ENCODE assay signal across 22 cellular contexts in genomic region chr7:90648834-90649233, GRCh38.
"Had no signal": no experiment of that assay in that cellular context is flagged by ENCODE, and none has a peak within 500 bp of the region (broad histone marks: within the 10 kb centered on the region; RNA-seq: fewer than 3 reads in every experiment).

No MANE protein-coding gene starts in this region.

- ATAC-seq: effector memory CD8-positive, alpha-beta T cell; left ventricle myocardium superior; lower lobe of right lung; natural killer cell treated with Interleukin-12 subunit alpha and Interleukin-12 subunit beta and Interleukin-15 and Interleukin-18, amount 100 ng/mL, for 72 hours; stimulated activated memory B cell treated with anti-CD40 and anti-IgM and Interleukin-4, amounts not matched to agents 10 μg/mL and 1 μg/mL and 100 μg/mL, for 72 hours; stimulated activated naive CD8-positive, alpha-beta T cell treated with anti-CD3 and anti-CD28 coated beads, Interleukin-15, Interleukin-2, amounts not matched to agents 100 U/mL and 50 U/mL, for 24 hours; upper lobe of right lung had no signal

- H3K4me3 ChIP-seq: esophagus squamous epithelium, lower lobe of right lung, prostate gland, right atrium auricular region, sigmoid colon, spleen, testis, transverse colon, upper lobe of right lung, uterus had no signal

- DNase-seq: cortex of kidney; effector memory CD8-positive, alpha-beta T cell; erythroblast; esophagus squamous epithelium; hypothalamus; immature natural killer cell; islet precursor cell; left ventricle myocardium superior; lower lobe of right lung; sigmoid colon; spleen; stimulated activated CD4-positive, alpha-beta T cell treated with anti-CD3 and anti-CD28 coated beads, Interleukin-4, amount 100 ng/mL, for 4 hours; stimulated activated naive CD8-positive, alpha-beta T cell treated with anti-CD3 and anti-CD28 coated beads, Interleukin-15, Interleukin-2, amounts not matched to agents 100 U/mL and 50 U/mL, for 24 hours; substantia nigra; testis; transverse colon; upper lobe of right lung; uterus had no signal
